In genomic region chr18:3012306-3012919, GRCh38 we compare ENCODE assay signal across 8 cellular contexts. TPM values are rescaled to one million over a fixed set of nuclear protein-coding genes. Genes with fewer than 3 reads are reported as not detected.
A peak's percentile ranks its signal among the peaks of the same experiment; 100 is the strongest.
DNase-seq lines count a peak whose midpoint lies in the region; ATAC-seq and TF ChIP-seq lines count a peak whose summit lies in the region.

No MANE protein-coding gene starts in this region.

- H2AFZ ChIP-seq in HCT116 (ENCODE audit: low read depth, low read length, poor library complexity, severe bottlenecking), result no peak overlapping the region

- no peaks in the 10 kb centered on the region for H4K20me1 ChIP-seq in HCT116 (ENCODE audit: insufficient read depth)

- H3K4me1 ChIP-seq in HCT116 (ENCODE audit: control insufficient read depth in 1 of 2, insufficient read depth in 2 of 2, low read length in 2 of 2) (peaks cover 23 to 33% of the 10 kb centered on the region in 2 experiments), thyroid gland (peaks cover 15 to 41% of the 10 kb centered on the region in 2 donors)

- intact Hi-C loops in HCT116 (cut with micrococcal nuclease), result loop anchor here (5.0 kb wide), 1 partner anchor 235 kb away; the partner anchor contains the start of gene MYL12A
- intact Hi-C loops in thyroid gland (cut with DNase I), result loop anchor here (10.0 kb wide), 1 partner anchor 232 kb away; the partner anchor contains the start of gene MYL12A

- H3K4me1 Mint-ChIP-seq in activated T-cell treated with anti-CD3 and anti-CD28 coated beads, Interleukin-2, amount 50 U/mL, for 72 hours (ENCODE audit: low read depth), result peaks cover 78% of the 10 kb centered on the region
- H3K4me1 Mint-ChIP-seq in nephron progenitor cell, result peaks cover 65% of the 10 kb centered on the region

- H3K4me2 ChIP-seq in HCT116 (ENCODE audit: low read length), result peak overlapping the region; percentile 88

- CTCF ChIA-PET in HCT116 (lab: Charles Lee), result no interaction called here

- no peaks in the 10 kb centered on the region for H3K27me3 Mint-ChIP-seq in activated T-cell treated with anti-CD3 and anti-CD28 coated beads, Interleukin-2, amount 50 U/mL, for 72 hours (ENCODE audit: low read depth)
- H3K27me3 Mint-ChIP-seq in nephron progenitor cell (ENCODE audit: low read depth, poor library complexity), result peaks cover 3% of the 10 kb centered on the region

- POLR2A ChIA-PET in HCT116 (lab: Charles Lee), result no interaction called here

- TF ChIP-seq POLR2A in HCT116 (IDR thresholded peaks at IDR 0.05; ENCODE audit: borderline replicate concordance, extremely low read depth, insufficient read depth, insufficient read length) (no peak), thyroid gland (IDR thresholded peaks at IDR 0.05) (no peak)

- no peaks in the 10 kb centered on the region for H3K9me3 Mint-ChIP-seq in activated T-cell treated with anti-CD3 and anti-CD28 coated beads, Interleukin-2, amount 50 U/mL, for 72 hours
- H3K9me3 Mint-ChIP-seq in nephron progenitor cell, result peaks cover 15% of the 10 kb centered on the region

- H3K4me3 ChIP-seq in HCT116 (replicated peaks in 1 of 2; ENCODE audit: low read depth in 1 of 2, low read length in 2 of 2), result peak overlapping the region; percentile 56 to 69
- H3K4me3 ChIP-seq in thyroid gland (replicated peaks in 1 of 3), result peak overlapping the region; percentile 75 to 84 (median 79)

- peak overlapping the region; percentile 95 to 96 for H3K4me3 Mint-ChIP-seq in activated T-cell treated with anti-CD3 and anti-CD28 coated beads, Interleukin-2, amount 50 U/mL, for 72 hours
- peak overlapping the region; percentile 97 for H3K4me3 Mint-ChIP-seq in nephron progenitor cell

- DNase-seq in GF-D8 (lab: John Stamatoyannopoulos, UW) (peak; percentile 23), HCT116 (ENCODE audit: low read depth, low spot score) (no peak), NCI-H2227 treated with DMSO at 0.1 percent for 48 hours (lab: John Stamatoyannopoulos, UW) (peak; percentile 38), fibroblast of peridontal ligament (ENCODE audit: extremely low read depth) (peak; percentile 34), nephron progenitor cell (peak; percentile 72), thyroid gland (peak; percentile 39 to 51)
- peak; percentile 60 to 64 for DNase-seq in activated T-cell treated with anti-CD3 and anti-CD28 coated beads, Interleukin-2, amount 50 U/mL, for 72 hours

- H3K79me2 ChIP-seq in HCT116 (ENCODE audit: insufficient read depth, low read length), result peaks cover 24% of the 10 kb centered on the region

- RAD21 ChIA-PET in HCT116 (lab: Charles Lee; ENCODE audit: low non-redundant PET in 1 of 2, low total read pairs in 2 of 2, uncharacterized antibody in 2 of 2, unreplicated experiment in 2 of 2), result interaction anchor here in 1 of 2 experiments (0.9 kb wide), 1 partner anchor 234 kb away, joined by 3 read pairs; no protein-coding TSS in a partner anchor

- TF ChIP-seq RAD21 in HCT116 (IDR thresholded peaks at IDR 0.05; ENCODE audit: low read depth), result no peak

- peak overlapping the region; percentile 80 for H3K27ac ChIP-seq in HCT116 (ENCODE audit: low read depth, low read length)
- peak overlapping the region; percentile 87 to 95 (median 94) for H3K27ac ChIP-seq in thyroid gland

- no TSS peak for BruUV-seq in HCT116 (replicated peaks; lab: Mats Ljungman, UMichigan)

- no peaks in the 10 kb centered on the region for H3K9me3 ChIP-seq in HCT116 (ENCODE audit: control insufficient read depth in 1 of 2, insufficient read depth in 1 of 2, low read depth in 1 of 2, low read length in 2 of 2)
- no peaks in the 10 kb centered on the region for H3K9me3 ChIP-seq in thyroid gland

- H3K27ac Mint-ChIP-seq in activated T-cell treated with anti-CD3 and anti-CD28 coated beads, Interleukin-2, amount 50 U/mL, for 72 hours, result peak overlapping the region; percentile 97
- peak overlapping the region; percentile 97 for H3K27ac Mint-ChIP-seq in nephron progenitor cell

- H3K36me3 ChIP-seq in HCT116 (ENCODE audit: control insufficient read depth in 1 of 2, insufficient read depth in 2 of 2, low read length in 2 of 2) (no peaks in the 10 kb centered on the region; a peak in 2 of 4 replicates), thyroid gland (no peaks in the 10 kb centered on the region)

- TF ChIP-seq CTCF in HCT116 (IDR thresholded peaks at IDR 0.05 in 2 of 3, conservative IDR thresholded peaks at IDR 0.05 in 1 of 3; ENCODE audit: borderline replicate concordance in 1 of 3, insufficient read depth in 1 of 3, low read depth in 2 of 3, low read length in 2 of 3) (no peak), nephron progenitor cell (IDR thresholded peaks at IDR 0.05) (no peak), thyroid gland (IDR thresholded peaks at IDR 0.05) (no peak)

- peaks cover 2 to 23% of the 10 kb centered on the region in 2 donors for H3K36me3 Mint-ChIP-seq in activated T-cell treated with anti-CD3 and anti-CD28 coated beads, Interleukin-2, amount 50 U/mL, for 72 hours (ENCODE audit: insufficient read depth in 2 of 2)
- H3K36me3 Mint-ChIP-seq in nephron progenitor cell (ENCODE audit: low read depth), result peaks cover 40% of the 10 kb centered on the region

- H3K9ac ChIP-seq in HCT116 (ENCODE audit: low read length), result peak overlapping the region; percentile 70

- 0 to 2% methylated on average over 12 to 26 of the region's 61 CpGs for WGBS in thyroid gland, 2 donors

- H3K27me3 ChIP-seq in HCT116 (ENCODE audit: insufficient read depth, low read length), result no peaks in the 10 kb centered on the region
- H3K27me3 ChIP-seq in thyroid gland, result no peaks in the 10 kb centered on the region

- ATAC-seq in HCT116, result peak; percentile 50
- peak; percentile 46 to 47 for ATAC-seq in activated T-cell treated with anti-CD3 and anti-CD28 coated beads, Interleukin-2, amount 50 U/mL, for 72 hours (replicated peaks in 1 of 2)
- ATAC-seq in HG03342 (IDR thresholded peaks at IDR 0.05; ENCODE audit: unreplicated experiment), result no peak

- no peaks in the 10 kb centered on the region for H3K9me2 ChIP-seq in HCT116 (ENCODE audit: insufficient read depth)

TF ChIP-seq in HCT116, 20 proteins besides CTCF, POLR2A, EP300 and RAD21:
- TF ChIP-seq YY1 (IDR thresholded peaks at IDR 0.05; ENCODE audit: extremely low read depth, insufficient replicate concordance, low read depth, low read length), result no peak
- no peak for TF ChIP-seq POLR2AphosphoS5 (IDR thresholded peaks at IDR 0.05; ENCODE audit: low read depth, low read length)
- no peak for TF ChIP-seq JUND (IDR thresholded peaks at IDR 0.05)
- no peak for TF ChIP-seq EZH2 (IDR thresholded peaks at IDR 0.05)
- peak; percentile 67 for TF ChIP-seq EGR1 (IDR thresholded peaks at IDR 0.05; ENCODE audit: low read depth)
- TF ChIP-seq ZBTB33 (IDR thresholded peaks at IDR 0.05; ENCODE audit: extremely low read depth, insufficient replicate concordance, low read length), result no peak
- TF ChIP-seq ATF3 (IDR thresholded peaks at IDR 0.05), result no peak
- TF ChIP-seq TCF7L2 (IDR thresholded peaks at IDR 0.05; ENCODE audit: borderline replicate concordance, extremely low read depth, insufficient read depth, insufficient read length), result no peak
- no peak for TF ChIP-seq EZH2phosphoT487 (IDR thresholded peaks at IDR 0.05; ENCODE audit: borderline replicate concordance)
- no peak for TF ChIP-seq SP1 (IDR thresholded peaks at IDR 0.05; ENCODE audit: low read depth)
- TF ChIP-seq MAX (IDR thresholded peaks at IDR 0.05), result peak; percentile 55
- TF ChIP-seq SRF (IDR thresholded peaks at IDR 0.05; ENCODE audit: low read depth), result no peak
- TF ChIP-seq ZFX (IDR thresholded peaks at IDR 0.05), result no peak; the same call in 1 of the 2 replicates
- no peak for TF ChIP-seq CEBPB (IDR thresholded peaks at IDR 0.05; ENCODE audit: low read depth)
- TF ChIP-seq ZNF274 (IDR thresholded peaks at IDR 0.05; ENCODE audit: low read depth, low read length), result no peak

RNA-seq across cellular contexts. Expression of gene LPIN2, which starts 0.5 kb away (rescaled TPM):
- total RNA-seq in HCT116 (2021; ENCODE audit: unreplicated experiment), result 10.7 TPM
- 9.2 and 9.7 TPM in 2 replicates for polyA plus RNA-seq in HCT116 (2012)
- 100 to 1,000 TPM; 101 to 106 TPM for total RNA-seq in activated T-cell treated with anti-CD3 and anti-CD28 coated beads, Interleukin-2, amount 50 U/mL, for 72 hours
- total RNA-seq in thyroid gland, result 10 to 100 TPM; 39.4 to 68.0 (median 47.4) TPM
